In genomic region chr6:71558974-71559373, GRCh38 we compare ENCODE assay signal across 8 cellular contexts.
"Had no signal": no experiment of that assay in that cellular context is flagged by ENCODE, and none has a peak within 500 bp of the region (broad histone marks: within the 10 kb centered on the region; RNA-seq: fewer than 3 reads in every experiment).

No MANE protein-coding gene starts in this region.

- H3K9me3 ChIP-seq: HAP-1 had no signal

- H3K4me3 Mint-ChIP-seq: GM23338, H9, HFFc6 had no signal

- H3K36me3 ChIP-seq: HAP-1 had no signal

- H3K4me1 ChIP-seq: HAP-1 had no signal

- H3K4me3 ChIP-seq: GM23248, GM23338, HAP-1 had no signal

- H3K27ac Mint-ChIP-seq: GM23338, H9, HFFc6 had no signal

- H3K4me1 Mint-ChIP-seq: GM23338, H9 had no signal

- H3K27ac ChIP-seq: GM23248 had no signal

- DNase-seq: GM23248, GOT3, H7, H9, HCEC 1CT, HFFc6 had no signal
